In genomic region chr2:111963086-111963485, GRCh38 we compare ENCODE assay signal across 7 cellular contexts.
DNase-seq lines count a peak whose midpoint lies in the region; ATAC-seq, FAIRE-seq and TF ChIP-seq lines count a peak whose summit lies in the region.
"Not testable (repeated sequence)": the region's sequence is repeated elsewhere in the genome, so short reads cannot be mapped to it uniquely, and the experiment has no call there.

No MANE protein-coding gene starts in this region.

- H3K4me1 Mint-ChIP-seq in endodermal cell (peaks cover 23% of the 10 kb centered on the region), neural progenitor cell (peaks cover 42% of the 10 kb centered on the region), type B pancreatic cell (ENCODE audit: unreplicated experiment) (peaks cover 22% of the 10 kb centered on the region)

- not testable (repeated sequence) for H3K9me3 ChIP-seq in HAP-1; endodermal cell (ENCODE audit: control insufficient read depth, low read length); HepG2 (ENCODE audit: low read length); neural progenitor cell (ENCODE audit: low read depth)

- not testable (repeated sequence) for TF ChIP-seq RAD21 in HepG2 (CRISPR knock-in tag; IDR thresholded peaks at IDR 0.05)

- H2AFZ ChIP-seq in HepG2 (ENCODE audit: low read length); neural progenitor cell (replicated peaks): not testable (repeated sequence)

- H3K27ac ChIP-seq in endodermal cell (ENCODE audit: low read depth, low read length); neural progenitor cell: not testable (repeated sequence)
- peak overlapping the region; percentile 7 for H3K27ac ChIP-seq in HepG2 (ENCODE audit: extremely low read length, insufficient read depth, low read length)

- not testable (repeated sequence) for H3K79me2 ChIP-seq in HepG2 (ENCODE audit: insufficient read depth, low read length); neural progenitor cell (ENCODE audit: low read depth)

- CTCF ChIA-PET in HepG2 (lab: Yijun Ruan, JAX; ENCODE audit: low intra/inter-chr PET ratio, low total read pairs) = not testable (repeated sequence)

- peaks cover 16% of the 10 kb centered on the region for H3K4me1 ChIP-seq in HAP-1
- H3K4me1 ChIP-seq in endodermal cell (ENCODE audit: control insufficient read depth, insufficient read depth, low read length) = not testable (repeated sequence)
- peaks cover 55% of the 10 kb centered on the region for H3K4me1 ChIP-seq in HepG2 (ENCODE audit: insufficient read depth, low read length)
- H3K4me1 ChIP-seq in neural progenitor cell = peaks cover 14% of the 10 kb centered on the region

- POLR2A ChIA-PET in HepG2 (lab: Yijun Ruan, JAX) = not testable (repeated sequence)

- H3K36me3 Mint-ChIP-seq in endodermal cell (ENCODE audit: low read depth) = peaks cover 54% of the 10 kb centered on the region
- not testable (repeated sequence) for H3K36me3 Mint-ChIP-seq in neural progenitor cell
- H3K36me3 Mint-ChIP-seq in type B pancreatic cell = peaks cover 30% of the 10 kb centered on the region

- H3K27me3 ChIP-seq in HAP-1 (ENCODE audit: low read depth); endodermal cell (ENCODE audit: control insufficient read depth, insufficient read depth, low read length, poor library complexity, severe bottlenecking); HepG2 (ENCODE audit: control insufficient read depth in 1 of 2, insufficient read depth in 2 of 2, low read length in 2 of 2); neural progenitor cell: not testable (repeated sequence)

- not testable (repeated sequence) for BruUV-seq in HepG2 (replicated peaks; lab: Mats Ljungman, UMichigan)

- WGBS in endodermal cell (ENCODE audit: insufficient coverage in 1 of 2, insufficient read length in 1 of 2), 2 experiments = 78 to 83% methylated on average over 1 to 6 of the region's 9 CpGs
- WGBS in HepG2 (ENCODE audit: low lambda C conversion rate) = 82% methylated on average over 9 of the region's 9 CpGs

- TF ChIP-seq CTCF in endodermal cell (conservative IDR thresholded peaks at IDR 0.05); HepG2 (CRISPR knock-in tag; IDR thresholded peaks at IDR 0.05); neural progenitor cell (IDR thresholded peaks at IDR 0.05); type B pancreatic cell (conservative IDR thresholded peaks at IDR 0.05): not testable (repeated sequence)

- H3K36me3 ChIP-seq in HAP-1 (replicated peaks); neural progenitor cell: not testable (repeated sequence)
- H3K36me3 ChIP-seq in endodermal cell (ENCODE audit: control insufficient read depth, insufficient read depth, low read length) (peaks cover 65% of the 10 kb centered on the region), HepG2 (replicated peaks in 1 of 2; ENCODE audit: control insufficient read depth in 1 of 2, insufficient read depth in 2 of 2, low read length in 2 of 2) (peaks cover 12 to 56% of the 10 kb centered on the region in 2 experiments; a peak in 4 of 5 replicates)

- H3K4me3 ChIP-seq in HAP-1; endodermal cell (ENCODE audit: low read length); HepG2 (replicated peaks in 1 of 3; ENCODE audit: insufficient read depth in 1 of 3, low read depth in 2 of 3, low read length in 3 of 3); neural progenitor cell: not testable (repeated sequence)

- in situ Hi-C loops in HAP-1 (cut with MboI; ENCODE audit: low sequenced_read_pairs); SK-MEL-5 (cut with HindIII; ENCODE audit: low pct_unique_long_range_greater_than_20kb, low sequenced_read_pairs); HepG2 (cut with HindIII; ENCODE audit: extremely low pct_ligation_motif_present, low pct_unique_long_range_greater_than_20kb): not testable (repeated sequence)

- H3F3A ChIP-seq in neural progenitor cell (ENCODE audit: low read depth) = not testable (repeated sequence)

- H3K4me2 ChIP-seq in HepG2 (ENCODE audit: low read depth, low read length) = not testable (repeated sequence)
- H3K4me2 ChIP-seq in neural progenitor cell = peak overlapping the region; percentile 38

- not testable (repeated sequence) for H3K4me3 Mint-ChIP-seq in endodermal cell, neural progenitor cell
- H3K4me3 Mint-ChIP-seq in type B pancreatic cell = peak overlapping the region; percentile 25

- not testable (repeated sequence) for TF ChIP-seq POLR2A in HepG2 (IDR thresholded peaks at IDR 0.05; ENCODE audit: insufficient read depth in 1 of 2, low read depth in 2 of 2, low read length in 2 of 2)

- not testable (repeated sequence) for ATAC-seq in HepG2

- not testable (repeated sequence) for TF ChIP-seq EP300 in HepG2 (IDR thresholded peaks at IDR 0.05; ENCODE audit: low read depth in 2 of 2, low read length in 2 of 2); HepG2 (CRISPR knock-in tag; IDR thresholded peaks at IDR 0.05; ENCODE audit: borderline replicate concordance)

- not testable (repeated sequence) for H3K9ac ChIP-seq in endodermal cell (ENCODE audit: extremely low read depth, low read length, poor library complexity, severe bottlenecking); HepG2 (ENCODE audit: insufficient read depth, low read depth, low read length); neural progenitor cell

- intact Hi-C loops in HepG2 (cut with micrococcal nuclease; ENCODE audit: unreplicated experiment) = not testable (repeated sequence)

- not testable (repeated sequence) for H3K9me3 Mint-ChIP-seq in endodermal cell, neural progenitor cell, type B pancreatic cell

- H3K27ac Mint-ChIP-seq in endodermal cell (peak overlapping the region; percentile 86), type B pancreatic cell (peak overlapping the region; percentile 73)
- not testable (repeated sequence) for H3K27ac Mint-ChIP-seq in neural progenitor cell

- not testable (repeated sequence) for H4K20me1 ChIP-seq in HepG2 (ENCODE audit: insufficient read depth, low read length); neural progenitor cell (ENCODE audit: low read depth)

- peak; percentile 70 to 75 for DNase-seq in HAP-1 (ENCODE audit: low spot score in 2 of 2)
- peak; percentile 2 to 21 for DNase-seq in NCI-H524 (lab: John Stamatoyannopoulos, UW)
- DNase-seq in SK-MEL-5 (ENCODE audit: low read depth, low spot score) = peak; percentile 92
- not testable (repeated sequence) for DNase-seq in endodermal cell; HepG2 (ENCODE audit: low spot score); type B pancreatic cell (ENCODE audit: extremely low spot score, unreplicated experiment)
- DNase-seq in neural progenitor cell (ENCODE audit: low spot score) = peak; percentile 24

- not testable (repeated sequence) for FAIRE-seq in HepG2 (lab: Jason Lieb, UNC)

- not testable (repeated sequence) for H3K27me3 Mint-ChIP-seq in endodermal cell (ENCODE audit: insufficient read depth); neural progenitor cell (ENCODE audit: insufficient read depth, low read depth); type B pancreatic cell

TF ChIP-seq in HepG2, 621 proteins besides CTCF, POLR2A, EP300 and RAD21:
- TF ChIP-seq HOXA3 (CRISPR knock-in tag; IDR thresholded peaks at IDR 0.05) = peak; percentile 8; the same call in 1 of the 2 replicates
- TF ChIP-seq ZNF605 (CRISPR knock-in tag; IDR thresholded peaks at IDR 0.05) = peak; percentile 40; the same call in 1 of the 2 replicates
- TF ChIP-seq ZBTB38 (CRISPR knock-in tag; IDR thresholded peaks at IDR 0.05) = 0 out of 2 replicates have a peak, but pooled peaks have one; percentile 36
